Comparison of ENCODE assay signal across 8 cellular contexts in the genomic region with DNA sequence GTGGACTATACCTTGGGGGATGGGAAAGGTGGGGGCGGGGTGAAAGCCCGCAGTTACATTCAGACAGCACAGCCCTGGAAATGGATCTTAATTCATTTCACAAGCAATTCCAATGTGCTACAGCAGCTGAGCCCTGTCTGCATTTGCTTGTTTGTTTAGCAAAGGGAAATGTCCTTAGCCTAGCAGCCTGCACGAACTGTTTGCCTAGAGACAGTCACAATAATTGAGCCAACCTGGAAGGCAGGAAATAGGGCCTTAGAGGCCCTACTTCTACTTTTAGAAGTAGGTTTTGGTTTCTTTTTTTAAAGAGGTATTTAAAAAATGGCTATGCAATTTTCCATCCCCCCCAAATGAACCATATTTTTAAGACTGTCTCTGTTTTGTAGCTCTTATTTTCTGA.
DNase-seq lines count a peak whose midpoint lies in the region; ATAC-seq, FAIRE-seq and TF ChIP-seq lines count a peak whose summit lies in the region.

No MANE protein-coding gene starts in this region.

- no peaks in the 10 kb centered on the region for H3K4me1 Mint-ChIP-seq in immature natural killer cell

- no peak overlapping the region for H3K27ac ChIP-seq in SK-N-SH (ENCODE audit: low read depth in 2 of 2, low read length in 1 of 2)

- no peak for TF ChIP-seq CTCF in fibroblast of villous mesenchyme (IDR thresholded peaks at IDR 0.05; ENCODE audit: insufficient read depth, low read depth, low read length)
- no peak for TF ChIP-seq CTCF in SK-N-SH (IDR thresholded peaks at IDR 0.05)

- no peaks in the 10 kb centered on the region for H3K36me3 ChIP-seq in SK-N-SH (replicated peaks in 1 of 2; ENCODE audit: control insufficient read depth in 1 of 2, insufficient read depth in 2 of 2, low read length in 1 of 2)
- H3K36me3 ChIP-seq in H7 (replicated peaks; ENCODE audit: control insufficient read depth, insufficient read depth, low read length): no peaks in the 10 kb centered on the region

- H3K27me3 ChIP-seq in SK-N-SH (ENCODE audit: insufficient read depth): no peaks in the 10 kb centered on the region
- H3K27me3 ChIP-seq in H7 (ENCODE audit: control insufficient read depth, insufficient read depth, low read length): no peaks in the 10 kb centered on the region

- peak; percentile 90 for FAIRE-seq in GM18507 (lab: Jason Lieb, UNC)

- H3K27me3 Mint-ChIP-seq in immature natural killer cell (ENCODE audit: low read depth in 3 of 3): peaks cover 0 to 4% (median 0%) of the 10 kb centered on the region in 3 donors

- no peak overlapping the region for H3K4me3 Mint-ChIP-seq in immature natural killer cell

- DNase-seq in GM18507 (ENCODE audit: extremely low spot score, insufficient read length, low read depth) (peak; percentile 23), NCI-H146 (lab: John Stamatoyannopoulos, UW) (peak; percentile 88), fibroblast of villous mesenchyme (ENCODE audit: low read depth) (peak; percentile 28), SK-N-SH (no peak), H7 (no peak), immature natural killer cell (no peak), NCI-H524 treated with DMSO at 0.1 percent for 48 hours (lab: John Stamatoyannopoulos, UW) (no peak)

- no peak overlapping the region for H3K4me3 ChIP-seq in fibroblast of villous mesenchyme (ENCODE audit: low read depth, low read length)
- no peak overlapping the region for H3K4me3 ChIP-seq in SK-N-SH (ENCODE audit: low read depth in 2 of 2, low read length in 1 of 2)
- H3K4me3 ChIP-seq in H7 (ENCODE audit: insufficient read depth, low read depth, low read length): no peak overlapping the region

- 75% methylated on average over 3 of the region's 3 CpGs for WGBS in SK-N-SH (ENCODE audit: low lambda C conversion rate)

- no peak overlapping the region for H3K4me2 ChIP-seq in SK-N-SH

- CTCF ChIA-PET in SK-N-SH (lab: Yijun Ruan, JAX): no interaction called here

- no peak overlapping the region for H3K9ac ChIP-seq in SK-N-SH

- TF ChIP-seq EP300 in SK-N-SH (IDR thresholded peaks at IDR 0.05; ENCODE audit: borderline replicate concordance in 1 of 2, low read depth in 1 of 2, low read length in 1 of 2): no peak

- H3F3A ChIP-seq in SK-N-SH (replicated peaks; ENCODE audit: insufficient read depth): no peaks in the 10 kb centered on the region

- H3K9me3 Mint-ChIP-seq in immature natural killer cell: peaks cover 0 to 4% (median 2%) of the 10 kb centered on the region in 6 donors

- H3K4me1 ChIP-seq in SK-N-SH (ENCODE audit: control insufficient read depth in 1 of 2, insufficient read depth in 2 of 2, low read depth in 1 of 2, low read length in 1 of 2): peaks cover 0 to 5% of the 10 kb centered on the region in 2 experiments; a peak in 1 of 4 replicates

- no peak for TF ChIP-seq RAD21 in SK-N-SH (IDR thresholded peaks at IDR 0.05; ENCODE audit: low read length)

- H3K27ac Mint-ChIP-seq in immature natural killer cell: no peak overlapping the region

- POLR2A ChIA-PET in SK-N-SH (lab: Yijun Ruan, JAX): no interaction called here

- peaks cover 9% of the 10 kb centered on the region for H3K9me3 ChIP-seq in SK-N-SH

- H3K79me2 ChIP-seq in SK-N-SH (ENCODE audit: insufficient read depth): no peaks in the 10 kb centered on the region

- ATAC-seq in GM21786 (IDR thresholded peaks at IDR 0.05; ENCODE audit: unreplicated experiment): peak; percentile 77

- no peak overlapping the region for H2AFZ ChIP-seq in SK-N-SH (ENCODE audit: low read depth)

- H3K9me2 ChIP-seq in SK-N-SH: no peaks in the 10 kb centered on the region

- no peaks in the 10 kb centered on the region for H3K36me3 Mint-ChIP-seq in immature natural killer cell

- H4K20me1 ChIP-seq in SK-N-SH (ENCODE audit: insufficient read depth): no peaks in the 10 kb centered on the region

TF ChIP-seq in SK-N-SH, 30 proteins besides CTCF, POLR2A, EP300 and RAD21:
- TF ChIP-seq NRF1 (IDR thresholded peaks at IDR 0.05; ENCODE audit: low read depth, low read length) (no peak), MEF2A (IDR thresholded peaks at IDR 0.05; ENCODE audit: borderline replicate concordance, low read depth) (no peak), RCOR1 (IDR thresholded peaks at IDR 0.05; ENCODE audit: low read length) (no peak), SIN3A (IDR thresholded peaks at IDR 0.05; ENCODE audit: borderline replicate concordance, low read depth, low read length) (no peak), POLR2AphosphoS5 (IDR thresholded peaks at IDR 0.05; ENCODE audit: low read depth, low read length) (no peak), FOXM1 (IDR thresholded peaks at IDR 0.05; ENCODE audit: low read depth) (no peak), EZH2phosphoT487 (IDR thresholded peaks at IDR 0.05; ENCODE audit: borderline replicate concordance, low read depth) (no peak), NFIC (IDR thresholded peaks at IDR 0.05; ENCODE audit: borderline replicate concordance) (no peak), YY1 (IDR thresholded peaks at IDR 0.05; ENCODE audit: low read depth) (no peak), FOXJ3 (CRISPR knock-in tag; IDR thresholded peaks at IDR 0.05) (no peak), FOSL2 (IDR thresholded peaks at IDR 0.05; ENCODE audit: borderline replicate concordance, low read depth) (no peak), RFX5 (IDR thresholded peaks at IDR 0.05; ENCODE audit: low read length) (no peak), USF1 (IDR thresholded peaks at IDR 0.05; ENCODE audit: borderline replicate concordance, low read depth) (no peak)
- TF ChIP-seq, protein P1, sequence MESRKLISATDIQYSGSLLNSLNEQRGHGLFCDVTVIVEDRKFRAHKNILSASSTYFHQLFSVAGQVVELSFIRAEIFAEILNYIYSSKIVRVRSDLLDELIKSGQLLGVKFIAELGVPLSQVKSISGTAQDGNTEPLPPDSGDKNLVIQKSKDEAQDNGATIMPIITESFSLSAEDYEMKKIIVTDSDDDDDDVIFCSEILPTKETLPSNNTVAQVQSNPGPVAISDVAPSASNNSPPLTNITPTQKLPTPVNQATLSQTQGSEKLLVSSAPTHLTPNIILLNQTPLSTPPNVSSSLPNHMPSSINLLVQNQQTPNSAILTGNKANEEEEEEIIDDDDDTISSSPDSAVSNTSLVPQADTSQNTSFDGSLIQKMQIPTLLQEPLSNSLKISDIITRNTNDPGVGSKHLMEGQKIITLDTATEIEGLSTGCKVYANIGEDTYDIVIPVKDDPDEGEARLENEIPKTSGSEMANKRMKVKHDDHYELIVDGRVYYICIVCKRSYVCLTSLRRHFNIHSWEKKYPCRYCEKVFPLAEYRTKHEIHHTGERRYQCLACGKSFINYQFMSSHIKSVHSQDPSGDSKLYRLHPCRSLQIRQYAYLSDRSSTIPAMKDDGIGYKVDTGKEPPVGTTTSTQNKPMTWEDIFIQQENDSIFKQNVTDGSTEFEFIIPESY (IDR thresholded peaks at IDR 0.05; ENCODE audit: borderline replicate concordance, low read depth): no peak
- TF ChIP-seq, protein P2, sequence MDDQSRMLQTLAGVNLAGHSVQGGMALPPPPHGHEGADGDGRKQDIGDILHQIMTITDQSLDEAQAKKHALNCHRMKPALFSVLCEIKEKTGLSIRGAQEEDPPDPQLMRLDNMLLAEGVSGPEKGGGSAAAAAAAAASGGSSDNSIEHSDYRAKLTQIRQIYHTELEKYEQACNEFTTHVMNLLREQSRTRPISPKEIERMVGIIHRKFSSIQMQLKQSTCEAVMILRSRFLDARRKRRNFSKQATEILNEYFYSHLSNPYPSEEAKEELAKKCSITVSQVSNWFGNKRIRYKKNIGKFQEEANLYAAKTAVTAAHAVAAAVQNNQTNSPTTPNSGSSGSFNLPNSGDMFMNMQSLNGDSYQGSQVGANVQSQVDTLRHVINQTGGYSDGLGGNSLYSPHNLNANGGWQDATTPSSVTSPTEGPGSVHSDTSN (IDR thresholded peaks at IDR 0.05): no peak

Comparison
In these comparisons a context has a peak if more than half of its experiments do, and no peak if none do; other contexts are left out.
1. DNase-seq: peak in GM18507 (single experiment), NCI-H146 (single experiment) and fibroblast of villous mesenchyme (single experiment); none in SK-N-SH (single experiment), H7 (single experiment), immature natural killer cell (0 of 3) and NCI-H524 treated with DMSO at 0.1 percent for 48 hours (single experiment).